ENCODE assay signal across 8 cellular contexts in the genomic region with DNA sequence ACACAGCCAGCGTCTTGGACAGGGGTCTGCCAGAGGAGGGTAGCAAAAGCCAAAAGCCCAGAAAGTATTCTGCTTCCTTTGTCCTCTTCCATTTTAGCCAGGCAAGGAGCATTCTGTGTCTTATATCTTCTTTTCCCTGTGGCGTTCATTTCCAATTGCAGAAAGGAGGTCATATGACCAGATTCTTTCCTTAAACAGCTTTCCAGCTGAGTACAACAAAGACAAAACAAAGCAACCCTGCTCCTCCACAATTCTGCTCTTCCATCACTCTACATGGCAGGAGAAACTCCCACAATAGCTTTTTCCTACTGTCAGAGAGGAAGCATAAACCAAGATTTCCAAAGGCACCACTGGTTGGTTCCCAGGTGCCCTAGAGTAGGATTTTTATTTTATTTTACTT. TPM values are rescaled to one million over a fixed set of nuclear protein-coding genes. Genes with fewer than 3 reads are reported as not detected.
DNase-seq lines count a peak whose midpoint lies in the region; ATAC-seq and TF ChIP-seq lines count a peak whose summit lies in the region.

No MANE protein-coding gene starts in this region.

- no peak for TF ChIP-seq CTCF in HL-60 (IDR thresholded peaks at IDR 0.05; ENCODE audit: insufficient read depth, low read length)
- TF ChIP-seq CTCF in adrenal gland (IDR thresholded peaks at IDR 0.05): no peak
- TF ChIP-seq CTCF in gastroesophageal sphincter (IDR thresholded peaks at IDR 0.05): no peak

- ATAC-seq in gastroesophageal sphincter (no peak), HG03354 (IDR thresholded peaks at IDR 0.05; ENCODE audit: poor library complexity, severe bottlenecking, unreplicated experiment) (no peak)

- H3K27me3 ChIP-seq in HL-60 (ENCODE audit: insufficient read depth, poor library complexity, severe bottlenecking) (no peaks in the 10 kb centered on the region), adrenal gland (no peaks in the 10 kb centered on the region), gastroesophageal sphincter (no peaks in the 10 kb centered on the region)

- no peak overlapping the region for H3K4me3 ChIP-seq in HL-60 (replicated peaks; ENCODE audit: insufficient read depth, low read length)
- H3K4me3 ChIP-seq in adrenal gland: no peak overlapping the region
- no peak overlapping the region for H3K4me3 ChIP-seq in gastroesophageal sphincter
- H3K4me3 ChIP-seq in skin epidermis: no peak overlapping the region

- H3K27ac ChIP-seq in HL-60 (replicated peaks) (peak overlapping the region; percentile 95), adrenal gland (peak overlapping the region in 4 of 5 donors; percentile 24 to 81 (median 44)), gastroesophageal sphincter (peak overlapping the region; percentile 56 to 84 (median 82)), skin epidermis (peak overlapping the region in 20 of 21 experiments; percentile 6 to 94 (median 88))

- TF ChIP-seq EP300 in gastroesophageal sphincter (IDR thresholded peaks at IDR 0.05): no peak

- 37 to 58% (median 55%) methylated on average over 2 of the region's 2 CpGs for WGBS in adrenal gland, 4 donors
- WGBS in gastroesophageal sphincter (ENCODE audit: low coverage in 1 of 2), 2 donors: 11 to 15% methylated on average over 2 of the region's 2 CpGs

- intact Hi-C loops in adrenal gland (cut with DNase I): no loop called here

- H3K36me3 ChIP-seq in adrenal gland (replicated peaks in 1 of 2) (no peaks in the 10 kb centered on the region), gastroesophageal sphincter (peaks cover 0 to 11% of the 10 kb centered on the region in 2 donors)

- H3K4me1 ChIP-seq in adrenal gland (replicated peaks in 1 of 2) (peaks cover 31 to 51% of the 10 kb centered on the region in 2 donors), gastroesophageal sphincter (peaks cover 0 to 65% (median 31%) of the 10 kb centered on the region in 3 donors)

- no peaks in the 10 kb centered on the region for H3K9me3 ChIP-seq in adrenal gland (replicated peaks in 1 of 3)
- H3K9me3 ChIP-seq in gastroesophageal sphincter: no peaks in the 10 kb centered on the region

- DNase-seq in HL-60 (ENCODE audit: low read depth in 1 of 2, low spot score in 1 of 2) (no peak), adrenal gland (no peak), T1000 (lab: John Stamatoyannopoulos, UW) (no peak), GOT3 (lab: John Stamatoyannopoulos, UW) (no peak)
- DNase-seq in stimulated activated naive CD4-positive, alpha-beta T cell (lab: John Stamatoyannopoulos, UW): no peak

- TF ChIP-seq POLR2A in adrenal gland (IDR thresholded peaks at IDR 0.05) (no peak), gastroesophageal sphincter (IDR thresholded peaks at IDR 0.05) (no peak)

RNA-seq across cellular contexts. Expression of gene ENSA, which starts 19.7 kb away (rescaled TPM):
- total RNA-seq in adrenal gland: 100 to 1,000 TPM in 5 of 8 donors, 10 to 100 TPM in 3; 91.8 to 167 (median 118) TPM
- 100 to 1,000 TPM in 2 of 3 donors, 10 to 100 TPM in 1; 100.0 to 215 (median 110) TPM for polyA plus RNA-seq in adrenal gland
- 100 to 1,000 TPM; 154 to 191 (median 167) TPM for total RNA-seq in gastroesophageal sphincter

RNA-seq across cellular contexts. Expression of gene MCL1, which starts 30.3 kb away (rescaled TPM):
- total RNA-seq in adrenal gland: 100 to 1,000 TPM; 146 to 299 (median 207) TPM
- 100 to 1,000 TPM in 1 of 3 donors, 10 to 100 TPM in 2; 57.4 to 187 (median 90.5) TPM for polyA plus RNA-seq in adrenal gland
- 100 to 1,000 TPM; 212 to 353 (median 317) TPM for total RNA-seq in gastroesophageal sphincter

Comparison
In these comparisons a context has a peak if more than half of its experiments do, and no peak if none do; other contexts are left out.
1. H3K27ac ChIP-seq: peak in every context shown above with its lines; median percentile 95 in HL-60; 88 in skin epidermis; 82 in gastroesophageal sphincter; 44 in adrenal gland.